28 cellular contexts compared by ENCODE assay signal in the genomic region with DNA sequence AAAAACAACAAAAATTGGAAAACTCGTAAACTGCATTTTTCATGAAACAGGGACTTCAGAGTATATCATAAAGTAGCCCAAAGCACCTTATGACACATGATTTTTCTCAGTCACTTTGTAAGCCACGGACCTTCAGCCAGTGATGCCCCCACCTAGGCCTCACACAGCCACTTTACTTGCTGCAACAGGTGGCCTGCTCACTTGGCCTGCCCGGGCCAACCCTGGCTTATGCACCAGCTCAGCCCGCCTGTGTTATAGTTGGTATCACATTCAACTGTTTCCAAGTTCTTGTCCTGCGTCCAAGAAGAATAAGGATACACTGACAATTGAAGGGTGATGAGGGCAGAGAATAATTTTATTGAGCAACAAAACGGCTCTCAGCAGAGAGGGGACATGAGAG.
"Had no signal": no experiment of that assay in that cellular context is flagged by ENCODE, and none has a peak within 500 bp of the region (broad histone marks: within the 10 kb centered on the region; RNA-seq: fewer than 3 reads in every experiment).

No MANE protein-coding gene starts in this region.

- H3K27ac Mint-ChIP-seq: activated CD4-positive, alpha-beta memory T cell treated with anti-CD3 and anti-CD28 coated beads, Interleukin-2, amount 10 ng/mL, durations not matched to agents 7 days and 5 days; activated CD4-positive, alpha-beta T cell treated with anti-CD3 and anti-CD28 coated beads, Interleukin-2, amount 10 ng/mL, durations not matched to agents 7 days and 5 days; activated naive CD4-positive, alpha-beta T cell treated with anti-CD3 and anti-CD28 coated beads, Interleukin-2, amount 50 U/mL, for 24 hours; activated naive CD8-positive, alpha-beta T cell treated with anti-CD3 and anti-CD28 coated beads for 36 hours; activated naive CD8-positive, alpha-beta T cell treated with anti-CD3 and anti-CD28 coated beads, Interleukin-2, amount 50 U/mL, for 24 hours; activated T-cell treated with anti-CD3 and anti-CD28 coated beads, Interleukin-2, amount 50 U/mL, for 24 hours; activated T-cell treated with anti-CD3 and anti-CD28 coated beads, Interleukin-2, amount 50 U/mL, for 72 hours had no signal

- FAIRE-seq: endometrium, frontal cortex had no signal

- H3K27ac ChIP-seq: adrenal gland, body of pancreas, colonic mucosa had no signal

- H3K36me3 Mint-ChIP-seq: activated naive CD8-positive, alpha-beta T cell treated with anti-CD3 and anti-CD28 coated beads for 36 hours had no signal

- H3K27me3 Mint-ChIP-seq: activated CD4-positive, alpha-beta memory T cell treated with anti-CD3 and anti-CD28 coated beads, Interleukin-2, amount 10 ng/mL, durations not matched to agents 7 days and 5 days; activated CD4-positive, alpha-beta T cell treated with anti-CD3 and anti-CD28 coated beads, Interleukin-2, amount 10 ng/mL, durations not matched to agents 7 days and 5 days; activated naive CD4-positive, alpha-beta T cell treated with anti-CD3 and anti-CD28 coated beads, Interleukin-2, amount 50 U/mL, for 24 hours; activated naive CD8-positive, alpha-beta T cell treated with anti-CD3 and anti-CD28 coated beads for 36 hours; activated naive CD8-positive, alpha-beta T cell treated with anti-CD3 and anti-CD28 coated beads, Interleukin-2, amount 50 U/mL, for 24 hours; activated T-cell treated with anti-CD3 and anti-CD28 coated beads, Interleukin-2, amount 50 U/mL, for 24 hours had no signal

- H3K27me3 ChIP-seq: adrenal gland, body of pancreas, colonic mucosa had no signal

- H3K36me3 ChIP-seq: adrenal gland, colonic mucosa had no signal

- H3K4me3 Mint-ChIP-seq: activated CD4-positive, alpha-beta memory T cell treated with anti-CD3 and anti-CD28 coated beads, Interleukin-2, amount 10 ng/mL, durations not matched to agents 7 days and 5 days; activated CD4-positive, alpha-beta T cell treated with anti-CD3 and anti-CD28 coated beads, Interleukin-2, amount 10 ng/mL, durations not matched to agents 7 days and 5 days; activated naive CD4-positive, alpha-beta T cell treated with anti-CD3 and anti-CD28 coated beads, Interleukin-2, amount 50 U/mL, for 24 hours; activated naive CD8-positive, alpha-beta T cell treated with anti-CD3 and anti-CD28 coated beads for 36 hours; activated naive CD8-positive, alpha-beta T cell treated with anti-CD3 and anti-CD28 coated beads, Interleukin-2, amount 50 U/mL, for 24 hours; activated T-cell treated with anti-CD3 and anti-CD28 coated beads, Interleukin-2, amount 50 U/mL, for 24 hours; activated T-cell treated with anti-CD3 and anti-CD28 coated beads, Interleukin-2, amount 50 U/mL, for 72 hours had no signal

- DNase-seq: activated CD4-positive, alpha-beta memory T cell treated with anti-CD3 and anti-CD28 coated beads, Interleukin-2, amount 10 ng/mL, durations not matched to agents 7 days and 5 days; activated CD4-positive, alpha-beta T cell treated with anti-CD3 and anti-CD28 coated beads for 4 hours; activated CD4-positive, alpha-beta T cell treated with anti-CD3 and anti-CD28 coated beads, Interleukin-2, amount 10 ng/mL, durations not matched to agents 7 days and 5 days; activated CD4-positive, alpha-beta T cell treated with anti-CD3 and anti-CD28 coated beads, Interleukin-2, amount 50 U/mL, for 4 hours; activated CD4-positive, CD25-positive, alpha-beta regulatory T cell; activated CD4-positive, CD25-positive, alpha-beta regulatory T cell treated with anti-CD3 and anti-CD28 coated beads, Interleukin-2, amount 50 U/mL, for 72 hours; activated CD8-positive, alpha-beta memory T cell treated with anti-CD3 and anti-CD28 coated beads, Interleukin-2, amount 50 U/mL, for 48 hours; activated gamma-delta T cell; activated naive CD4-positive, alpha-beta T cell; activated naive CD8-positive, alpha-beta T cell treated with anti-CD3 and anti-CD28 coated beads for 36 hours; activated naive CD8-positive, alpha-beta T cell treated with anti-CD3 and anti-CD28 coated beads, Interleukin-2, amount 50 U/mL, for 24 hours; activated T-cell treated with anti-CD3 and anti-CD28 coated beads for 4 hours; activated T-cell treated with anti-CD3 and anti-CD28 coated beads, Interleukin-2, amount 50 U/mL, for 24 hours; activated T-cell treated with anti-CD3 and anti-CD28 coated beads, Interleukin-2, amount 50 U/mL, for 72 hours; adrenal gland; amygdala; aorta; body of pancreas; central memory CD4-positive, alpha-beta T cell; cerebellar nuclear complex; colonic mucosa; effector CD8-positive, alpha-beta T cell; foreskin fibroblast; T-helper 2 cell had no signal

- H3K9me3 Mint-ChIP-seq: activated CD4-positive, alpha-beta T cell treated with anti-CD3 and anti-CD28 coated beads, Interleukin-2, amount 10 ng/mL, durations not matched to agents 7 days and 5 days; activated naive CD4-positive, alpha-beta T cell treated with anti-CD3 and anti-CD28 coated beads, Interleukin-2, amount 50 U/mL, for 24 hours; activated naive CD8-positive, alpha-beta T cell treated with anti-CD3 and anti-CD28 coated beads for 36 hours; activated T-cell treated with anti-CD3 and anti-CD28 coated beads, Interleukin-2, amount 50 U/mL, for 24 hours had no signal

- H3K9me3 ChIP-seq: adrenal gland, body of pancreas, colonic mucosa had no signal

- H3K4me3 ChIP-seq: adrenal gland, body of pancreas, colonic mucosa had no signal

- ATAC-seq: activated naive CD8-positive, alpha-beta T cell treated with anti-CD3 and anti-CD28 coated beads, Interleukin-2, amount 50 U/mL, for 24 hours; activated T-cell treated with anti-CD3 and anti-CD28 coated beads, Interleukin-2, amount 50 U/mL, for 72 hours; body of pancreas; esophagus mucosa had no signal

- H3K4me1 ChIP-seq: adrenal gland, body of pancreas, colonic mucosa had no signal

- H3K4me1 Mint-ChIP-seq: activated CD4-positive, alpha-beta memory T cell treated with anti-CD3 and anti-CD28 coated beads, Interleukin-2, amount 10 ng/mL, durations not matched to agents 7 days and 5 days; activated CD4-positive, alpha-beta T cell treated with anti-CD3 and anti-CD28 coated beads, Interleukin-2, amount 10 ng/mL, durations not matched to agents 7 days and 5 days; activated naive CD4-positive, alpha-beta T cell treated with anti-CD3 and anti-CD28 coated beads, Interleukin-2, amount 50 U/mL, for 24 hours; activated naive CD8-positive, alpha-beta T cell treated with anti-CD3 and anti-CD28 coated beads for 36 hours; activated naive CD8-positive, alpha-beta T cell treated with anti-CD3 and anti-CD28 coated beads, Interleukin-2, amount 50 U/mL, for 24 hours had no signal
